Comparison of ENCODE assay signal across 18 cellular contexts in the genomic region with DNA sequence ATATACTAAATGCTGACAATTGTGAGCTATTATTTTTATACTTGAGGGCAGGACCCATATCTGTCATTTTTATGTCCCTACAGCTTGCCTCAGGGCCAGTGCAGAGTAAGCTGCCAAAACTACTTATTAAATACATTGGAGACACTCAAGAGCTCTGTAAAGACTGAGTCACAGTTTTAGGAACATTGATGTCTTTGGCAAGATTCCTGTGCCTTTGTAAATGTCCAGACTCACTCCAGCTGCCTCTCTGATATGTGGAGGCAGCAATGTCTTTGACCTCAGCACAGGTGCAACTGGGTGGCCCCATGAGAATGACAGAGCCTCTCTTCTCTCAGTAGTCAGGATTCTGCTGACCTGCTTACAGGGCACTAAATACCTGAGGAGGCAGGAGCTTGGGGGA.
DNase-seq lines count a peak whose midpoint lies in the region; ATAC-seq and TF ChIP-seq lines count a peak whose summit lies in the region.
"Had no signal": no experiment of that assay in that cellular context is flagged by ENCODE, and none has a peak within 500 bp of the region (broad histone marks: within the 10 kb centered on the region; RNA-seq: fewer than 3 reads in every experiment).

No MANE protein-coding gene starts in this region.

- ATAC-seq in T-helper 17 cell: no peak

- H3K27ac Mint-ChIP-seq in T-helper 17 cell: no peak overlapping the region
- H3K27ac Mint-ChIP-seq: activated naive CD8-positive, alpha-beta T cell; stimulated activated naive CD8-positive, alpha-beta T cell treated with anti-CD3 and anti-CD28 coated beads, Interleukin-15, Interleukin-2, amounts not matched to agents 100 ng/mL and 50 ng/mL, for 24 hours had no signal

- H3K9ac ChIP-seq in SK-N-SH: no peak overlapping the region
- H3K9ac ChIP-seq: KMS-11 had no signal

- no peaks in the 10 kb centered on the region for H4K20me1 ChIP-seq in SK-N-SH (ENCODE audit: insufficient read depth)

- no peak overlapping the region for H3K4me3 Mint-ChIP-seq in T-helper 17 cell
- H3K4me3 Mint-ChIP-seq: activated naive CD8-positive, alpha-beta T cell; stimulated activated naive CD8-positive, alpha-beta T cell treated with anti-CD3 and anti-CD28 coated beads, Interleukin-15, Interleukin-2, amounts not matched to agents 100 ng/mL and 50 ng/mL, for 24 hours had no signal

- peak; percentile 8 for DNase-seq in GM04504 (ENCODE audit: low read depth)
- DNase-seq in NCI-H2029 (lab: John Stamatoyannopoulos, UW): peak; percentile 45
- DNase-seq in fibroblast of villous mesenchyme (ENCODE audit: low read depth): peak; percentile 20
- peak; percentile 43 for DNase-seq in renal cortical epithelial cell (ENCODE audit: low read depth)
- no peak for DNase-seq in A172 (ENCODE audit: low spot score)
- no peak for DNase-seq in T-helper 17 cell
- no peak for DNase-seq in hippocampal formation (lab: John Stamatoyannopoulos, UW)
- no peak for DNase-seq in SK-N-SH
- DNase-seq: activated T-cell treated with anti-CD3 and anti-CD28 coated beads for 4 hours; caudate nucleus; COR-L47; effector CD4-positive, alpha-beta T cell; GDM1; NCI-H1694 had no signal

- POLR2A ChIA-PET in SK-N-SH (lab: Yijun Ruan, JAX): no interaction called here

- H3K27me3 ChIP-seq in SK-N-SH (ENCODE audit: insufficient read depth): no peaks in the 10 kb centered on the region
- H3K27me3 ChIP-seq: SJCRH30 had no signal

- TF ChIP-seq EP300 in SK-N-SH (IDR thresholded peaks at IDR 0.05; ENCODE audit: borderline replicate concordance in 1 of 2, low read depth in 1 of 2, low read length in 1 of 2): no peak

- no peaks in the 10 kb centered on the region for H3K36me3 ChIP-seq in SK-N-SH (replicated peaks in 1 of 2; ENCODE audit: control insufficient read depth in 1 of 2, insufficient read depth in 2 of 2, low read length in 1 of 2)
- H3K36me3 ChIP-seq: SJCRH30 had no signal

- H3K9me2 ChIP-seq in SK-N-SH: no peaks in the 10 kb centered on the region

- TF ChIP-seq RAD21 in SK-N-SH (IDR thresholded peaks at IDR 0.05; ENCODE audit: low read length): no peak

- H3K4me3 ChIP-seq in fibroblast of villous mesenchyme (ENCODE audit: low read depth, low read length): no peak overlapping the region
- H3K4me3 ChIP-seq in SK-N-SH (ENCODE audit: low read depth in 2 of 2, low read length in 1 of 2): no peak overlapping the region
- H3K4me3 ChIP-seq: SJCRH30 had no signal

- H3K4me2 ChIP-seq in SK-N-SH: no peak overlapping the region
- H3K4me2 ChIP-seq: KMS-11 had no signal

- H3K4me1 Mint-ChIP-seq in T-helper 17 cell: no peaks in the 10 kb centered on the region

- no peak overlapping the region for H3K27ac ChIP-seq in SK-N-SH (ENCODE audit: low read depth in 2 of 2, low read length in 1 of 2)
- H3K27ac ChIP-seq: KMS-11, SJCRH30 had no signal

- H3K4me1 ChIP-seq in SK-N-SH (ENCODE audit: control insufficient read depth in 1 of 2, insufficient read depth in 2 of 2, low read depth in 1 of 2, low read length in 1 of 2): no peaks in the 10 kb centered on the region
- H3K4me1 ChIP-seq: SJCRH30 had no signal

- TF ChIP-seq CTCF in fibroblast of villous mesenchyme (IDR thresholded peaks at IDR 0.05; ENCODE audit: insufficient read depth, low read depth, low read length) (no peak), SK-N-SH (IDR thresholded peaks at IDR 0.05) (no peak)

- H3F3A ChIP-seq in SK-N-SH (replicated peaks; ENCODE audit: insufficient read depth): no peaks in the 10 kb centered on the region

- no peaks in the 10 kb centered on the region for H3K9me3 ChIP-seq in T-helper 17 cell (ENCODE audit: control insufficient read depth, low read length, poor library complexity, severe bottlenecking)
- H3K9me3 ChIP-seq in SK-N-SH: no peaks in the 10 kb centered on the region; the same call in 1 of the 2 replicates
- H3K9me3 ChIP-seq: SJCRH30 had no signal

- H3K27me3 Mint-ChIP-seq in T-helper 17 cell: peaks cover 20% of the 10 kb centered on the region
- H3K27me3 Mint-ChIP-seq: stimulated activated naive CD8-positive, alpha-beta T cell treated with anti-CD3 and anti-CD28 coated beads, Interleukin-15, Interleukin-2, amounts not matched to agents 100 ng/mL and 50 ng/mL, for 24 hours had no signal

- CTCF ChIA-PET in SK-N-SH (lab: Yijun Ruan, JAX): no interaction called here

- H3K36me3 Mint-ChIP-seq in T-helper 17 cell (ENCODE audit: low read depth): peaks cover 2% of the 10 kb centered on the region
- H3K36me3 Mint-ChIP-seq: activated naive CD8-positive, alpha-beta T cell had no signal

- H2AFZ ChIP-seq in SK-N-SH (ENCODE audit: low read depth): no peak overlapping the region

- H3K79me2 ChIP-seq in SK-N-SH (ENCODE audit: insufficient read depth): no peaks in the 10 kb centered on the region

TF ChIP-seq in SK-N-SH, 30 proteins besides CTCF, POLR2A, EP300 and RAD21:
- TF ChIP-seq TEAD4 (IDR thresholded peaks at IDR 0.05; ENCODE audit: borderline replicate concordance, insufficient read depth): no peak

Comparison
In these comparisons a context has a peak if more than half of its experiments do, and no peak if none do; other contexts are left out.
1. DNase-seq: peak in GM04504 (single experiment), NCI-H2029 (single experiment), fibroblast of villous mesenchyme (single experiment) and renal cortical epithelial cell (single experiment); none in A172 (single experiment), T-helper 17 cell (0 of 3), hippocampal formation (0 of 2) and SK-N-SH (single experiment).